Comparison of ENCODE assay signal across 13 cellular contexts in the genomic region with DNA sequence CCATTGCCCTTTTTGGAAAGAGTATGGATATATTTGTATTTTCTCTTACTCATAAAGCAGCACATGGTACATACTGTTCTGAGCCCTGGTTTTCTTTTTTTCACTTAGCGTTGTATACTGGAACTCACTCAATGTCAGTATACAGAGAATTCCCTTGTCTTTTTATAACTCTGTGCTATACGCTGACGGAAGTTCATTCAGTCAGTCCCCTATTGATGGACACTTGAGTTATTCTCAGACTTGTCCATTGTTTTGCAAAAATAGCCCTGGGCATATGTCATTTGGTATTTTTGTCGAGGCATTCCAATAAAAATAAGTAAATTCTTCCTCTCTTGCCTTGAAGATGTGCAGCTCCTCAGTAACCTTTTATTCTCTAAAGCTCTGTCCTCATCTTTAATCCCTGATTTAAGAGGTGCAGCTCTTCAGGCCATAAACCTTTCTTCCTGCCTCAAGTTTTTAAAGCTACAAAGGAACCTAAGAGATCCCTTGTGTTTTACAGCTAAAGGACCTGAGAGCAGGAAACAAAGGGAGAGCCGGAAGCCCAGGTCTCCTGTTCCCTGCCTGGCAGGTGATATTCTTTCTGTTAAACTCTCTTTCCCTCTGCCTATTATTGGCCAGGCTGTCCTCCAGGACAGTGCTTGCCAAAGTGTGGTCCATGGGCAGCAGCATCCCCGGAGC.
DNase-seq lines count a peak whose midpoint lies in the region; ATAC-seq and TF ChIP-seq lines count a peak whose summit lies in the region.
"Had no signal": no experiment of that assay in that cellular context is flagged by ENCODE, and none has a peak within 500 bp of the region (broad histone marks: within the 10 kb centered on the region; RNA-seq: fewer than 3 reads in every experiment).

No MANE protein-coding gene starts in this region.

- in situ Hi-C loops in transverse colon (cut with MboI; ENCODE audit: low pct_ligation_motif_present in 1 of 4, low pct_unique_long_range_greater_than_20kb in 1 of 4, low sequenced_read_pairs in 3 of 4), result no loop called here

- H3K9me3 ChIP-seq in heart left ventricle (no peaks in the 10 kb centered on the region), right cardiac atrium (ENCODE audit: control insufficient read depth, low read length) (no peaks in the 10 kb centered on the region), SJSA1 (replicated peaks) (no peaks in the 10 kb centered on the region), transverse colon (no peaks in the 10 kb centered on the region)

- TF ChIP-seq CTCF in heart left ventricle (IDR thresholded peaks at IDR 0.05) (no peak), transverse colon (IDR thresholded peaks at IDR 0.05) (no peak)

- no peaks in the 10 kb centered on the region for H3K27me3 ChIP-seq in heart left ventricle
- no peaks in the 10 kb centered on the region for H3K27me3 ChIP-seq in right cardiac atrium (ENCODE audit: control insufficient read depth, insufficient read depth)
- no peaks in the 10 kb centered on the region for H3K27me3 ChIP-seq in SJSA1 (replicated peaks)
- H3K27me3 ChIP-seq in transverse colon, result no peaks in the 10 kb centered on the region

- H3K27ac ChIP-seq in heart left ventricle (peak overlapping the region in 10 of 12 donors; percentile 18 to 78 (median 44)), right cardiac atrium (ENCODE audit: low read length) (no peak overlapping the region), SJSA1 (peak overlapping the region; percentile 25), transverse colon (peak overlapping the region; percentile 68 to 82 (median 73))

- no peaks in the 10 kb centered on the region for H3K36me3 ChIP-seq in heart left ventricle
- no peaks in the 10 kb centered on the region for H3K36me3 ChIP-seq in SJSA1
- H3K36me3 ChIP-seq in transverse colon, result no peaks in the 10 kb centered on the region

- no peak for TF ChIP-seq EP300 in transverse colon (IDR thresholded peaks at IDR 0.05; ENCODE audit: low read depth)

- 39 to 57% (median 44%) methylated on average over 6 of the region's 6 CpGs for WGBS in heart left ventricle, 4 donors
- WGBS in right cardiac atrium, result 61% methylated on average over 6 of the region's 6 CpGs
- WGBS in transverse colon (ENCODE audit: low coverage in 1 of 2), 2 donors, result 40% methylated on average over 5 to 6 of the region's 6 CpGs

- H3K4me3 ChIP-seq in heart left ventricle, result no peak overlapping the region
- no peak overlapping the region for H3K4me3 ChIP-seq in right cardiac atrium (ENCODE audit: low read length)
- no peak overlapping the region for H3K4me3 ChIP-seq in SJSA1
- no peak overlapping the region for H3K4me3 ChIP-seq in transverse colon
- H3K4me3 ChIP-seq: lung had no signal

- TF ChIP-seq POLR2A in heart left ventricle (IDR thresholded peaks at IDR 0.05) (no peak), transverse colon (IDR thresholded peaks at IDR 0.05) (no peak)

- ATAC-seq in heart left ventricle, result peak in 2 of 4 donors; percentile 27 to 63
- no peak for ATAC-seq in right cardiac atrium
- peak; percentile 57 for ATAC-seq in left colon

- H3K4me1 ChIP-seq in heart left ventricle (peaks cover 0 to 28% (median 7%) of the 10 kb centered on the region in 12 donors), right cardiac atrium (ENCODE audit: control insufficient read depth, insufficient read depth, low read length) (peaks cover 4% of the 10 kb centered on the region), SJSA1 (replicated peaks) (peaks cover 37% of the 10 kb centered on the region), transverse colon (peaks cover 0 to 50% (median 32%) of the 10 kb centered on the region in 4 donors)

- DNase-seq in heart left ventricle, result no peak
- no peak for DNase-seq in right cardiac atrium
- DNase-seq in SJSA1 (ENCODE audit: low read depth in 1 of 2, low spot score in 2 of 2), result peak in 1 of 2 experiments; percentile 18
- DNase-seq in left colon, result no peak
- no peak for DNase-seq in transverse colon
- DNase-seq in NCI-H2171 (lab: John Stamatoyannopoulos, UW), result no peak
- DNase-seq in stimulated activated naive CD4-positive, alpha-beta T cell (lab: John Stamatoyannopoulos, UW), result no peak
- DNase-seq in SKM-1 treated with dmso at 0.1 percent for 144 hours (lab: John Stamatoyannopoulos, UW; ENCODE audit: unreplicated experiment), result no peak
- DNase-seq: activated CD4-positive, alpha-beta T cell treated with anti-CD3 and anti-CD28 coated beads for 1 hour; cerebellar nuclear complex; NCI-H1105; NCI-H524 treated with DMSO at 0.1 percent for 48 hours had no signal

- intact Hi-C loops in heart left ventricle (cut with DNase I), result no loop called here
- intact Hi-C loops in right cardiac atrium (cut with DNase I), result loop anchor here in 1 of 4 donors (10.0 kb wide), 1 partner anchor 113 kb away; no protein-coding TSS in a partner anchor
- intact Hi-C loops in left colon (cut with DNase I, micrococcal nuclease), result no loop called here
- intact Hi-C loops in transverse colon (cut with DNase I; ENCODE audit: low total_unique reads), result no loop called here
